27 cellular contexts compared by ENCODE assay signal in the genomic region with DNA sequence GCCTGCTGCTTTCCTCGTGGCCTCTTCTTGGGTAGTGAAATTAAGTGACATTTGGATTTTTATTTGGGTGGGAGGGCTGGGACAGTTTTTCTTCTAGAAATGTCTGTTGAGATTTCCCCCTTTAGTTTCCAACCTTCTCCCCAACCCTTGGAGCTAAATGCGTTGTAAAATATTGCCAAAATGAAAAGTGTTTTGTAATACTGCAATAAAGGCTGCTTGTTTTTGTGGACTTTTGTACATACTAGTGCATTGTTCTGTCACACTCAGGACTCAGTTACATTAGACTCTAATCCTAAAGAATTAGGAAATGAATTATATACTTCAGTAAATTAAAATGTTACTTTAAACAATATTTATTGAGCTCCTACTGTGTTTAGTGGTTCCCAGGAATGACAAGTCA. TPM values are rescaled to one million over a fixed set of nuclear protein-coding genes. Genes with fewer than 3 reads are reported as not detected.
"Had no signal": no experiment of that assay in that cellular context is flagged by ENCODE, and none has a peak within 500 bp of the region (broad histone marks: within the 10 kb centered on the region; RNA-seq: fewer than 3 reads in every experiment).

No MANE protein-coding gene starts in this region.

- H3K4me3 ChIP-seq: mucosa of descending colon, neural progenitor cell, prostate gland, spleen, tibial artery had no signal

- H3K4me1 ChIP-seq: neural progenitor cell, prostate gland, tibial artery had no signal

- ATAC-seq: activated CD4-positive, CD25-positive, alpha-beta regulatory T cell treated with anti-CD3 and anti-CD28 coated beads, Interleukin-2, amount 50 U/mL, for 24 hours; mucosa of descending colon; stimulated activated naive CD8-positive, alpha-beta T cell treated with anti-CD3 and anti-CD28 coated beads, Interleukin-15, Interleukin-2, amounts not matched to agents 100 U/mL and 50 U/mL, for 24 hours had no signal

- H3K9ac ChIP-seq: neural progenitor cell, SK-N-SH had no signal

- H3K9me3 ChIP-seq: mucosa of descending colon, prostate gland, SK-N-SH, spleen, tibial artery had no signal

- DNase-seq: activated CD4-positive, alpha-beta memory T cell treated with anti-CD3 and anti-CD28 coated beads, Interleukin-2, amount 10 ng/mL, durations not matched to agents 7 days and 5 days; activated CD4-positive, alpha-beta T cell treated with anti-CD3 and anti-CD28 coated beads, Interleukin-2, amount 10 ng/mL, durations not matched to agents 24 days and 14 days; activated naive CD4-positive, alpha-beta T cell; amygdala; cortex of kidney; erythroblast; foreskin fibroblast; hypothalamus; mesendoderm; mucosa of descending colon; SK-N-SH; spleen; stimulated activated CD4-positive, alpha-beta T cell treated with anti-CD3 and anti-CD28 coated beads, Interleukin-4, amount 100 ng/mL, for 1 hour; stimulated activated naive CD8-positive, alpha-beta T cell treated with anti-CD3 and anti-CD28 coated beads, Interleukin-15, Interleukin-2, amounts not matched to agents 100 U/mL and 50 U/mL, for 24 hours; tibial artery had no signal

- H3K27ac ChIP-seq: prostate gland, tibial artery, VCaP had no signal

- H3K27me3 ChIP-seq: neural progenitor cell, spleen, tibial artery had no signal

- H2AFZ ChIP-seq: neural progenitor cell had no signal

- H3K4me2 ChIP-seq: neural progenitor cell, SK-N-SH had no signal

RNA-seq across cellular contexts. Expression of gene HEATR9, which starts 21.7 kb away (rescaled TPM):
- total RNA-seq: activated CD4-positive, alpha-beta T cell treated with anti-CD3 and anti-CD28 coated beads, Interleukin-2, amount 10 ng/mL, durations not matched to agents 24 days and 14 days; bronchial epithelial cell; cerebellum; fibroblast of lung; mucosa of descending colon; omental fat pad; subcutaneous adipose tissue; urinary bladder had no signal
- polyA plus RNA-seq: fibroblast of lung, liver, SK-N-SH, urinary bladder had no signal

RNA-seq across cellular contexts. Expression of gene CCL5, which starts 33.2 kb away (rescaled TPM):
- total RNA-seq: bronchial epithelial cell, fibroblast of lung had no signal

RNA-seq across cellular contexts. Expression of gene MMP28, which starts 51.6 kb away (rescaled TPM):
- total RNA-seq: activated CD4-positive, alpha-beta memory T cell treated with anti-CD3 and anti-CD28 coated beads, Interleukin-2, amount 10 ng/mL, durations not matched to agents 7 days and 5 days; activated CD4-positive, alpha-beta T cell treated with anti-CD3 and anti-CD28 coated beads, Interleukin-2, amount 10 ng/mL, durations not matched to agents 24 days and 14 days; activated T-helper 2 cell treated with anti-CD3 and anti-CD28 coated beads, Interferon-gamma antibody, Interleukin-2, Interleukin-4, amounts not matched to agents 10 μg/mL and 5 μg/mL and 100 μg/mL, durations not matched to agents 14 hours and 24 hours and 36 hours had no signal
